ENCODE assay signal across 27 cellular contexts in genomic region chr1:202242080-202242419, GRCh38. TPM values are rescaled to one million over a fixed set of nuclear protein-coding genes. Genes with fewer than 3 reads are reported as not detected.
"Had no signal": no experiment of that assay in that cellular context is flagged by ENCODE, and none has a peak within 500 bp of the region (broad histone marks: within the 10 kb centered on the region; RNA-seq: fewer than 3 reads in every experiment).

No MANE protein-coding gene starts in this region.

- H3K27ac Mint-ChIP-seq: activated B cell treated with CpG ODN at 0.5 μM for 24 hours; activated CD4-positive, alpha-beta memory T cell treated with anti-CD3 and anti-CD28 coated beads for 36 hours; activated CD4-positive, alpha-beta T cell treated with anti-CD3 and anti-CD28 coated beads, Interleukin-2, amount 10 ng/mL, durations not matched to agents 24 days and 14 days; activated naive CD4-positive, alpha-beta T cell treated with anti-CD3 and anti-CD28 coated beads, Interleukin-2, amount 10 ng/mL, durations not matched to agents 7 days and 5 days; activated naive CD8-positive, alpha-beta T cell treated with anti-CD3 and anti-CD28 coated beads for 36 hours; activated T-helper 17 cell treated with anti-CD3 and anti-CD28 coated beads, Interleukin-2, amount 50 U/mL, for 72 hours had no signal

- ATAC-seq: activated T-helper 17 cell treated with anti-CD3 and anti-CD28 coated beads, Interleukin-2, amount 50 U/mL, for 72 hours; Panc1 had no signal

- DNase-seq: activated B cell treated with CpG ODN at 0.5 μM for 24 hours; activated CD4-positive, alpha-beta memory T cell treated with anti-CD3 and anti-CD28 coated beads for 36 hours; activated CD4-positive, alpha-beta T cell treated with anti-CD3 and anti-CD28 coated beads for 1 hour; activated CD4-positive, alpha-beta T cell treated with anti-CD3 and anti-CD28 coated beads, Interleukin-2, amount 10 ng/mL, durations not matched to agents 24 days and 14 days; activated CD8-positive, alpha-beta memory T cell treated with anti-CD3 and anti-CD28 coated beads for 24 hours; activated gamma-delta T cell; activated naive CD4-positive, alpha-beta T cell treated with anti-CD3 and anti-CD28 coated beads, Interleukin-2, amount 10 ng/mL, durations not matched to agents 7 days and 5 days; activated naive CD8-positive, alpha-beta T cell treated with anti-CD3 and anti-CD28 coated beads for 36 hours; activated T-cell treated with anti-CD3 and anti-CD28 coated beads, Interleukin-2, amount 50 U/mL, for 48 hours; central memory CD4-positive, alpha-beta T cell; Karpas-422; NCI-H1417; NCI-H1930; NCI-H2107; NCI-H2171 treated with DMSO at 0.1 percent for 48 hours; NCI-H345; NCI-H510A; NCI-H526 treated with DMSO at 0.1 percent for 48 hours; NCI-H82; NK-92 treated with Interleukin-12 subunit alpha and Interleukin-12 subunit beta, amount 100 ng/mL, for 24 hours; OCI-M1; SHP77 treated with DMSO at 0.1 percent for 48 hours had no signal

- H3K4me1 Mint-ChIP-seq: activated CD4-positive, alpha-beta T cell treated with anti-CD3 and anti-CD28 coated beads, Interleukin-2, amount 10 ng/mL, durations not matched to agents 24 days and 14 days; activated naive CD4-positive, alpha-beta T cell treated with anti-CD3 and anti-CD28 coated beads, Interleukin-2, amount 10 ng/mL, durations not matched to agents 7 days and 5 days; activated T-helper 17 cell treated with anti-CD3 and anti-CD28 coated beads, Interleukin-2, amount 50 U/mL, for 72 hours had no signal

- H3K9me3 Mint-ChIP-seq: activated B cell treated with CpG ODN at 0.5 μM for 24 hours; activated CD4-positive, alpha-beta memory T cell treated with anti-CD3 and anti-CD28 coated beads for 36 hours; activated CD4-positive, alpha-beta T cell treated with anti-CD3 and anti-CD28 coated beads, Interleukin-2, amount 10 ng/mL, durations not matched to agents 24 days and 14 days; activated naive CD4-positive, alpha-beta T cell treated with anti-CD3 and anti-CD28 coated beads, Interleukin-2, amount 10 ng/mL, durations not matched to agents 7 days and 5 days; activated naive CD8-positive, alpha-beta T cell treated with anti-CD3 and anti-CD28 coated beads for 36 hours; activated T-helper 17 cell treated with anti-CD3 and anti-CD28 coated beads, Interleukin-2, amount 50 U/mL, for 72 hours; T-helper 1 cell treated with Interleukin-12 subunit alpha and Interleukin-12 subunit beta and Interleukin-4 antibody, amounts not matched to agents 30 μg/mL and 1 μg/mL, for 36 hours had no signal

- H3K4me3 Mint-ChIP-seq: activated B cell treated with CpG ODN at 0.5 μM for 24 hours; activated CD4-positive, alpha-beta memory T cell treated with anti-CD3 and anti-CD28 coated beads for 36 hours; activated CD4-positive, alpha-beta T cell treated with anti-CD3 and anti-CD28 coated beads, Interleukin-2, amount 10 ng/mL, durations not matched to agents 24 days and 14 days; activated naive CD4-positive, alpha-beta T cell treated with anti-CD3 and anti-CD28 coated beads, Interleukin-2, amount 10 ng/mL, durations not matched to agents 7 days and 5 days; activated naive CD8-positive, alpha-beta T cell treated with anti-CD3 and anti-CD28 coated beads for 36 hours; activated T-helper 17 cell treated with anti-CD3 and anti-CD28 coated beads, Interleukin-2, amount 50 U/mL, for 72 hours; T-helper 1 cell treated with Interleukin-12 subunit alpha and Interleukin-12 subunit beta and Interleukin-4 antibody, amounts not matched to agents 30 μg/mL and 1 μg/mL, for 36 hours had no signal

- H3K36me3 Mint-ChIP-seq: activated CD4-positive, alpha-beta memory T cell treated with anti-CD3 and anti-CD28 coated beads for 36 hours; activated naive CD4-positive, alpha-beta T cell treated with anti-CD3 and anti-CD28 coated beads, Interleukin-2, amount 10 ng/mL, durations not matched to agents 7 days and 5 days; activated naive CD8-positive, alpha-beta T cell treated with anti-CD3 and anti-CD28 coated beads for 36 hours had no signal

RNA-seq across cellular contexts. Expression of gene LGR6, which starts 48.5 kb away (rescaled TPM):
- total RNA-seq: activated B cell treated with CpG ODN at 0.5 μM for 24 hours; activated CD4-positive, alpha-beta T cell treated with anti-CD3 and anti-CD28 coated beads, Interleukin-2, amount 10 ng/mL, durations not matched to agents 24 days and 14 days; bronchial epithelial cell; SK-MEL-5 had no signal
